18 cellular contexts compared by ENCODE assay signal in the genomic region with DNA sequence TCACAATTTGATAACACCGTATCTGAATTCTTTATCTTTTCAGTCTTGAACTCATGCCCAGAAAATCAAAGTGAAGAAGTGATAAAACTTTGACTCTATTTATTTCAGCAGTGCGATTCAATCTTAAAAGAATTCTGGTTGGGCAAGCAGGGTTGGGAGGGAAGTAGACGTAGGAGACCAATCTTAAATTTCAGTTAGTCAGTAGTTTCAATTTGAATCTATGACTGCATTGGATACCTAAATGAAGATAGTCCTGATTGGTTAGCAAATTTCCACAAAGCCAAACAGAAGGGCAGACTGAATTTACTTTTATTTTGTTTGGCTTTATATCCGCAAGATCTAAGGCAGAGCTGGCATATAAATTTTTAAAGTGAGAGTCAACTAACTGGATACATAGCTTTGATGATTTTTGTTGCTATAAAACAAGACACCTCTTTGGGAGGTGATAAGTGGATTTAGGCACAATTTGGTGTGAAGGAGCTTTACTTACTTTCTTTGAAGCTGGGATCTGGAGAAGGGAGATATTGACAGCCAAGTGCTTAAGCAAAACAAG. TPM values are rescaled to one million over a fixed set of nuclear protein-coding genes. Genes with fewer than 3 reads are reported as not detected.
DNase-seq lines count a peak whose midpoint lies in the region; ATAC-seq and TF ChIP-seq lines count a peak whose summit lies in the region.
"Had no signal": no experiment of that assay in that cellular context is flagged by ENCODE, and none has a peak within 500 bp of the region (broad histone marks: within the 10 kb centered on the region; RNA-seq: fewer than 3 reads in every experiment).

No MANE protein-coding gene starts in this region.

- H2BK5ac ChIP-seq in mesendoderm (ENCODE audit: low read length) = no peak overlapping the region

- no peak overlapping the region for H3K4me2 ChIP-seq in mesendoderm (ENCODE audit: low read length)

- H3K36me3 Mint-ChIP-seq in activated CD4-positive, alpha-beta T cell treated with anti-CD3 and anti-CD28 coated beads, Interleukin-2, amount 10 ng/mL, durations not matched to agents 24 days and 14 days (ENCODE audit: low read depth) = no peaks in the 10 kb centered on the region

- H3K27me3 ChIP-seq in mesendoderm (ENCODE audit: insufficient read depth, low read length, poor library complexity) (no peaks in the 10 kb centered on the region), tibial nerve (no peaks in the 10 kb centered on the region)
- H3K27me3 ChIP-seq: MG63 had no signal

- H3K4ac ChIP-seq in mesendoderm (ENCODE audit: low read depth, low read length) = no peak overlapping the region

- ATAC-seq in GM18517 (IDR thresholded peaks at IDR 0.05; ENCODE audit: unreplicated experiment) = no peak
- ATAC-seq: gastroesophageal sphincter had no signal

- H3K9me3 Mint-ChIP-seq in activated CD4-positive, alpha-beta T cell treated with anti-CD3 and anti-CD28 coated beads, Interleukin-2, amount 10 ng/mL, durations not matched to agents 24 days and 14 days = no peaks in the 10 kb centered on the region
- H3K9me3 Mint-ChIP-seq: dendritic cell treated with granulocyte-macrophage colony-stimulating factor and Interleukin-4, amounts not matched to agents 40 ng/mL and 50 ng/mL, for 4 days; H9 had no signal

- no peak overlapping the region for H4K5ac ChIP-seq in mesendoderm (ENCODE audit: low read length)

- no peak overlapping the region for H2BK15ac ChIP-seq in mesendoderm (replicated peaks; ENCODE audit: low read depth)

- no peaks in the 10 kb centered on the region for H3K9me3 ChIP-seq in tibial nerve
- H3K9me3 ChIP-seq: gastroesophageal sphincter, MG63 had no signal

- no peak overlapping the region for H3K56ac ChIP-seq in mesendoderm (ENCODE audit: low read length)

- intact Hi-C loops in activated CD4-positive, alpha-beta T cell treated with anti-CD3 and anti-CD28 coated beads, Interleukin-2, amount 10 ng/mL, durations not matched to agents 24 days and 14 days (cut with micrococcal nuclease) = no loop called here

- H2BK120ac ChIP-seq in mesendoderm (ENCODE audit: low read depth, low read length) = no peak overlapping the region

- no peak overlapping the region for H3K27ac Mint-ChIP-seq in activated CD4-positive, alpha-beta T cell treated with anti-CD3 and anti-CD28 coated beads, Interleukin-2, amount 10 ng/mL, durations not matched to agents 24 days and 14 days
- H3K27ac Mint-ChIP-seq: activated T-cell treated with anti-CD3 and anti-CD28 coated beads, Interleukin-2, amount 50 U/mL, for 24 hours; dendritic cell treated with granulocyte-macrophage colony-stimulating factor and Interleukin-4, amounts not matched to agents 40 ng/mL and 50 ng/mL, for 4 days; H9; stimulated activated naive CD8-positive, alpha-beta T cell treated with anti-CD3 and anti-CD28 coated beads, Interleukin-15, Interleukin-2, amounts not matched to agents 100 ng/mL and 50 ng/mL, for 24 hours had no signal

- no peak overlapping the region for H3K4me3 Mint-ChIP-seq in activated CD4-positive, alpha-beta T cell treated with anti-CD3 and anti-CD28 coated beads, Interleukin-2, amount 10 ng/mL, durations not matched to agents 24 days and 14 days
- H3K4me3 Mint-ChIP-seq: activated T-cell treated with anti-CD3 and anti-CD28 coated beads, Interleukin-2, amount 50 U/mL, for 24 hours; dendritic cell treated with granulocyte-macrophage colony-stimulating factor and Interleukin-4, amounts not matched to agents 40 ng/mL and 50 ng/mL, for 4 days; H9; stimulated activated naive CD8-positive, alpha-beta T cell treated with anti-CD3 and anti-CD28 coated beads, Interleukin-15, Interleukin-2, amounts not matched to agents 100 ng/mL and 50 ng/mL, for 24 hours had no signal

- H3K36me3 ChIP-seq in mesendoderm (ENCODE audit: control insufficient read depth, insufficient read depth, low read length) (no peaks in the 10 kb centered on the region), tibial nerve (no peaks in the 10 kb centered on the region)
- H3K36me3 ChIP-seq: gastroesophageal sphincter, MG63 had no signal

- no peak overlapping the region for H3K23ac ChIP-seq in mesendoderm (ENCODE audit: low read length)

- H3K18ac ChIP-seq in mesendoderm (ENCODE audit: low read length) = peak overlapping the region; percentile 68

- H2AK5ac ChIP-seq in mesendoderm (ENCODE audit: low read length) = no peak overlapping the region

- WGBS in mesendoderm (ENCODE audit: extremely low coverage, insufficient coverage, low lambda C conversion rate) = no CpG with 5 or more reads among the region's 4 CpGs
- WGBS in tibial nerve, 2 donors = 14 to 15% methylated on average over 4 of the region's 4 CpGs

- H3K4me1 Mint-ChIP-seq in activated CD4-positive, alpha-beta T cell treated with anti-CD3 and anti-CD28 coated beads, Interleukin-2, amount 10 ng/mL, durations not matched to agents 24 days and 14 days = no peaks in the 10 kb centered on the region

- no peak for TF ChIP-seq CTCF in fibroblast of pulmonary artery (IDR thresholded peaks at IDR 0.05; ENCODE audit: low read length, missing control alignments)
- TF ChIP-seq CTCF in tibial nerve (IDR thresholded peaks at IDR 0.05) = no peak

- DNase-seq in OCI-M1 (lab: John Stamatoyannopoulos, UW) (peak; percentile 42), fibroblast of pulmonary artery (ENCODE audit: low read depth) (peak; percentile 20), mesendoderm (peak; percentile 86), tibial nerve (ENCODE audit: low spot score in 2 of 2) (no peak), NAMALWA (ENCODE audit: low spot score) (no peak)
- no peak for DNase-seq in stimulated activated CD4-positive, alpha-beta T cell treated with anti-CD3 and anti-CD28 coated beads, Interleukin-12 subunit alpha, Interleukin-12 subunit beta, amount 100 ng/mL, for 4 hours
- DNase-seq in activated CD4-positive, alpha-beta T cell treated with anti-CD3 and anti-CD28 coated beads, Interleukin-2, amount 10 ng/mL, durations not matched to agents 24 days and 14 days = no peak
- DNase-seq: activated CD4-positive, alpha-beta T cell treated with anti-CD3 and anti-CD28 coated beads for 1 hour; activated T-cell treated with anti-CD3 and anti-CD28 coated beads, Interleukin-2, amount 50 U/mL, for 24 hours; GDM1; H9; MG63; stimulated activated CD4-positive, alpha-beta T cell treated with anti-CD3 and anti-CD28 coated beads, Interleukin-4, amount 100 ng/mL, for 24 hours; SW 1271 had no signal

- H3K27ac ChIP-seq in mesendoderm (ENCODE audit: low read depth, low read length) = no peak overlapping the region
- peak overlapping the region; percentile 29 to 96 (median 90) for H3K27ac ChIP-seq in tibial nerve

- TF ChIP-seq POLR2A in tibial nerve (IDR thresholded peaks at IDR 0.05) = no peak

- H3K27me3 Mint-ChIP-seq in activated CD4-positive, alpha-beta T cell treated with anti-CD3 and anti-CD28 coated beads, Interleukin-2, amount 10 ng/mL, durations not matched to agents 24 days and 14 days = peaks cover 12% of the 10 kb centered on the region

- peaks cover 31% of the 10 kb centered on the region for H3K79me2 ChIP-seq in mesendoderm (ENCODE audit: control insufficient read depth, insufficient read depth, low read length)

- TF ChIP-seq EP300 in tibial nerve (IDR thresholded peaks at IDR 0.05) = no peak

- H3K9ac ChIP-seq in mesendoderm (ENCODE audit: low read length) = no peak overlapping the region

- H3K4me1 ChIP-seq in mesendoderm (ENCODE audit: control insufficient read depth, low read depth, low read length) (peaks cover 13% of the 10 kb centered on the region), tibial nerve (peaks cover 0 to 60% (median 15%) of the 10 kb centered on the region in 4 donors)

- H3K4me3 ChIP-seq in fibroblast of pulmonary artery (replicated peaks; ENCODE audit: low read depth, low read length) (no peak overlapping the region), mesendoderm (ENCODE audit: low read length) (no peak overlapping the region), tibial nerve (peak overlapping the region in 2 of 4 donors; percentile 62 to 76)
- H3K4me3 ChIP-seq: gastroesophageal sphincter, MG63 had no signal

- no peak overlapping the region for H4K8ac ChIP-seq in mesendoderm (ENCODE audit: low read depth, low read length)

- peaks cover 3% of the 10 kb centered on the region for H3K79me1 ChIP-seq in mesendoderm (ENCODE audit: low read length)

RNA-seq across cellular contexts. Expression of gene ACSS3, which starts 2.6 kb away (rescaled TPM):
- polyA plus RNA-seq in mesendoderm (2013, experiment 1 of 2) = 15.0 TPM
- 14.2 TPM for polyA plus RNA-seq in mesendoderm (2013, experiment 2 of 2)
- total RNA-seq in tibial nerve = 100 to 1,000 TPM in 1 of 4 donors, 10 to 100 TPM in 3; 78.1 to 106 (median 83.8) TPM
- total RNA-seq in activated CD4-positive, alpha-beta T cell treated with anti-CD3 and anti-CD28 coated beads, Interleukin-2, amount 10 ng/mL, durations not matched to agents 24 days and 14 days = not detected in 2 replicates

Comparison
In these comparisons a context has a peak if more than half of its experiments do, and no peak if none do; other contexts are left out.
1. DNase-seq: peak in OCI-M1 (single experiment), fibroblast of pulmonary artery (single experiment) and mesendoderm (single experiment); none in tibial nerve (0 of 2), NAMALWA (single experiment), stimulated activated CD4-positive, alpha-beta T cell treated with anti-CD3 and anti-CD28 coated beads, Interleukin-12 subunit alpha, Interleukin-12 subunit beta, amount 100 ng/mL, for 4 hours (single experiment) and activated CD4-positive, alpha-beta T cell treated with anti-CD3 and anti-CD28 coated beads, Interleukin-2, amount 10 ng/mL, durations not matched to agents 24 days and 14 days (single experiment).
2. RNA of gene ACSS3, which starts 2.6 kb away (total RNA-seq): 78.1 to 106 TPM in tibial nerve; not detected in activated CD4-positive, alpha-beta T cell treated with anti-CD3 and anti-CD28 coated beads, Interleukin-2, amount 10 ng/mL, durations not matched to agents 24 days and 14 days; every median in the first group is over 10 times any median in the second.